In the genomic region with DNA sequence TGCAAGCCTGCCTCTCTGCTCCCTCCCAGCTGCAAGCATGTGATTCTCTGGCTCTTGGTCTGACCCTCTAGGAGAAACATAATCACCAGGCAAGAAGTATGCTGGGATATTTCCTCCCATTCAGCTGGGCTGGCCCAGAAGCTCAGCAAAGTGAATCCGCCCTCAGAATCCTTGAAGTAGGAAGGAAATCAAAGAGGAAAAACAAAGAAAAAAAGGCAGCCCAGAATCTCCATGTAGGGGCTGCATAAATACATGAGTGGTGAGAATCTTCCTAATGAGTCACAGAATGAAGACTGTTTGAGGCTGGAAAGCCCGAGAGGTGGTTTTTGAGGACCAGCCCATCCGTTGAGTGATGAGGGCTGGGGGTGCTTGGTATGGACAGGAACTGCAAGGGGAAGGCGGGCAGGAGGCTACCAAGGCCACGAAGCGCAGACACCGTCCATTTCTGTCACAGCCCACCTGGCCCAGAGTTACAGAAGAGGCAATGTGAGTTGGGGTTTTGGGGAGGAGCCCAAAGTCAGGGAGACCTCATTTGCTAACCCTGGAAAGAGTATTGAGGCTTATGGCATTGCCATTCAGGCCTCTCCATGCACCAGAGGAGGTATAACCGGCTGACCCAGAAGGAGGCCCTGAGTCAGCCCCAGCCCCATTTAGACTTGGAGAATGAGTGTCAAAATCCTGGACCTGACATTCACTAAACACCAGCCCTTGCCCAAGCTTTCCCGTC, we compare ENCODE assay signal across 19 cellular contexts. TPM values are rescaled to one million over a fixed set of nuclear protein-coding genes. Genes with fewer than 3 reads are reported as not detected.
DNase-seq lines count a peak whose midpoint lies in the region; ATAC-seq and TF ChIP-seq lines count a peak whose summit lies in the region.
"Had no signal": no experiment of that assay in that cellular context is flagged by ENCODE, and none has a peak within 500 bp of the region (broad histone marks: within the 10 kb centered on the region; RNA-seq: fewer than 3 reads in every experiment).

No MANE protein-coding gene starts in this region.

- no peak overlapping the region for H3K4me2 ChIP-seq in IMR-90 (ENCODE audit: low read depth, low read length)

- no peak for TF ChIP-seq EP300 in transverse colon (IDR thresholded peaks at IDR 0.05; ENCODE audit: low read depth)

- H3K79me1 ChIP-seq in IMR-90 (ENCODE audit: low read depth in 1 of 2, low read length in 2 of 2), result no peaks in the 10 kb centered on the region

- no peaks in the 10 kb centered on the region for H3K9me3 ChIP-seq in IMR-90 (ENCODE audit: control insufficient read depth, insufficient read depth, low read length)
- no peaks in the 10 kb centered on the region for H3K9me3 ChIP-seq in transverse colon
- H3K9me3 ChIP-seq: breast epithelium, pancreas had no signal

- no peak overlapping the region for H3K56ac ChIP-seq in IMR-90 (ENCODE audit: extremely low read depth, insufficient read depth, low read length)

- peak overlapping the region; percentile 6 for H2BK5ac ChIP-seq in IMR-90 (ENCODE audit: low read depth, low read length, poor library complexity, severe bottlenecking)

- intact Hi-C loops in IMR-90 (cut with micrococcal nuclease) (no loop called here), transverse colon (cut with DNase I; ENCODE audit: low total_unique reads) (no loop called here)

- POLR2A ChIA-PET in IMR-90 (lab: Charles Lee; ENCODE audit: unreplicated experiment), result interaction anchor here (0.6 kb wide), 1 partner anchor 56 kb away, joined by 4 read pairs; no protein-coding TSS in a partner anchor

- H2BK15ac ChIP-seq in IMR-90 (ENCODE audit: low read depth, low read length), result peak overlapping the region; percentile 49; the same call in 2 of the 3 replicates

- H2BK120ac ChIP-seq in IMR-90 (ENCODE audit: low read depth, low read length), result peak overlapping the region; percentile 7; the same call in 1 of the 2 replicates

- H2AK9ac ChIP-seq in IMR-90 (replicated peaks; ENCODE audit: low read depth, low read length, poor library complexity), result no peak overlapping the region

- dilution Hi-C loops in IMR-90 (cut with HindIII; ENCODE audit: low sequenced_read_pairs, unreplicated experiment), result no loop called here

- peak overlapping the region; percentile 71 for H2AFZ ChIP-seq in IMR-90 (replicated peaks; ENCODE audit: low read length, poor library complexity)

- ATAC-seq in IMR-90 (ENCODE audit: low read depth), result peak; percentile 36
- ATAC-seq in HG03354 (IDR thresholded peaks at IDR 0.05; ENCODE audit: poor library complexity, severe bottlenecking, unreplicated experiment), result no peak
- ATAC-seq in HG03280 (IDR thresholded peaks at IDR 0.05; ENCODE audit: unreplicated experiment), result no peak
- ATAC-seq: pancreas, PC-3 had no signal

- peak overlapping the region; percentile 83 for H2AK5ac ChIP-seq in IMR-90 (ENCODE audit: low read depth, low read length)

- no peaks in the 10 kb centered on the region for H3K36me3 Mint-ChIP-seq in neural crest cell (ENCODE audit: low read depth)

- H3K27ac ChIP-seq in IMR-90 (ENCODE audit: insufficient read depth, low read length) (no peak overlapping the region), transverse colon (peak overlapping the region in 1 of 4 donors; percentile 30)
- H3K27ac ChIP-seq: pancreas had no signal

- peak overlapping the region; percentile 29; the same call in 1 of the 2 replicates for H3K18ac ChIP-seq in IMR-90 (ENCODE audit: low read depth, low read length)

- H3K36me3 ChIP-seq in IMR-90 (ENCODE audit: control insufficient read depth, insufficient read depth, low read length) (peaks cover 27% of the 10 kb centered on the region; the same call in 1 of the 2 replicates), transverse colon (no peaks in the 10 kb centered on the region)
- H3K36me3 ChIP-seq: breast epithelium had no signal

- TF ChIP-seq CTCF in IMR-90 (conservative IDR thresholded peaks at IDR 0.05; ENCODE audit: low read depth, low read length), result no peak
- no peak for TF ChIP-seq CTCF in neural crest cell (conservative IDR thresholded peaks at IDR 0.05)
- TF ChIP-seq CTCF in transverse colon (IDR thresholded peaks at IDR 0.05), result no peak

- H3K27me3 Mint-ChIP-seq in neural crest cell (ENCODE audit: low read depth), result no peaks in the 10 kb centered on the region

- peaks cover 6% of the 10 kb centered on the region for H3K4me1 Mint-ChIP-seq in neural crest cell

- WGBS in IMR-90 (ENCODE audit: extremely low coverage in 2 of 2, insufficient read length in 1 of 2), 2 experiments, result 54% methylated on average over 3 of the region's 9 CpGs; no CpG with 5 or more reads in 1 of the 2 experiments
- WGBS in transverse colon (ENCODE audit: low coverage in 1 of 2), 2 donors, result 74 to 88% methylated on average over 7 to 9 of the region's 9 CpGs

- peaks cover 21% of the 10 kb centered on the region for H3K9me1 ChIP-seq in IMR-90 (ENCODE audit: insufficient read depth, low read length)

- BruUV-seq in IMR-90 (replicated peaks; lab: Mats Ljungman, UMichigan), result no TSS peak

- in situ Hi-C loops in IMR-90 (cut with MboI; ENCODE audit: low sequenced_read_pairs) (no loop called here), transverse colon (cut with MboI; ENCODE audit: low pct_ligation_motif_present in 1 of 4, low pct_unique_long_range_greater_than_20kb in 1 of 4, low sequenced_read_pairs in 3 of 4) (no loop called here)

- TF ChIP-seq POLR2A in IMR-90 (IDR thresholded peaks at IDR 0.05; ENCODE audit: low read depth, low read length) (no peak), transverse colon (IDR thresholded peaks at IDR 0.05) (no peak)

- peak overlapping the region; percentile 66 for H4K91ac ChIP-seq in IMR-90 (ENCODE audit: insufficient read depth, low read depth, low read length)

- H3K14ac ChIP-seq in IMR-90 (replicated peaks; ENCODE audit: low read depth, low read length), result peak overlapping the region; percentile 68; the same call in 1 of the 2 replicates

- H3K4me3 ChIP-seq in IMR-90 (ENCODE audit: insufficient read depth, low read depth, low read length), result no peak overlapping the region
- no peak overlapping the region for H3K4me3 ChIP-seq in transverse colon
- H3K4me3 ChIP-seq: breast epithelium, pancreas had no signal

- no peak overlapping the region for H3K23ac ChIP-seq in IMR-90 (ENCODE audit: low read depth, low read length)

- no peak overlapping the region for H3K4me3 Mint-ChIP-seq in neural crest cell

- H3K4ac ChIP-seq in IMR-90 (ENCODE audit: low read depth, low read length), result peak overlapping the region; percentile 51

- H2BK20ac ChIP-seq in IMR-90 (ENCODE audit: low read depth, low read length), result 0 out of 2 replicates have a peak overlapping the region, but pooled peaks have one; percentile 30

- H4K8ac ChIP-seq in IMR-90 (ENCODE audit: low read depth in 2 of 2, low read length in 2 of 2), result peak overlapping the region in 1 of 2 experiments; percentile 50; a peak in 1 of 4 replicates

- H3K4me1 ChIP-seq in IMR-90 (ENCODE audit: control insufficient read depth, insufficient read depth, low read length) (peaks cover 23% of the 10 kb centered on the region), transverse colon (peaks cover 0 to 5% (median 2%) of the 10 kb centered on the region in 4 donors)
- H3K4me1 ChIP-seq: breast epithelium, pancreas had no signal

- H4K20me1 ChIP-seq in IMR-90 (ENCODE audit: insufficient read depth, low read length), result peaks cover 5% of the 10 kb centered on the region; the same call in 1 of the 2 replicates

- peak; percentile 35 for DNase-seq in A172 (ENCODE audit: low spot score)
- peak; percentile 48 for DNase-seq in IMR-90
- DNase-seq in dermis blood vessel endothelial cell, result peak; percentile 65
- DNase-seq in neural crest cell (ENCODE audit: low read depth, low spot score), result no peak
- DNase-seq in NCI-H2227 (lab: John Stamatoyannopoulos, UW; ENCODE audit: unreplicated experiment), result no peak
- DNase-seq in transverse colon, result no peak
- DNase-seq: activated CD4-positive, CD25-positive, alpha-beta regulatory T cell; activated T-cell treated with anti-CD3 and anti-CD28 coated beads, Interleukin-2, amount 50 U/mL, for 48 hours; DMS153; hippocampal formation; NCI-H1048; NCI-H446 treated with DMSO at 0.1 percent for 48 hours; pancreas; PC-3; stimulated activated CD4-positive, alpha-beta T cell treated with anti-CD3 and anti-CD28 coated beads, Interleukin-15, amount 100 ng/mL, for 24 hours; SW 1271 had no signal

- no peaks in the 10 kb centered on the region for H3K27me3 ChIP-seq in IMR-90 (ENCODE audit: control insufficient read depth, insufficient read depth, low read length)
- no peaks in the 10 kb centered on the region for H3K27me3 ChIP-seq in transverse colon
- H3K27me3 ChIP-seq: breast epithelium, pancreas had no signal

- peak overlapping the region; percentile 65 for H4K5ac ChIP-seq in IMR-90 (ENCODE audit: low read depth, low read length)

- CTCF ChIA-PET in IMR-90 (lab: Yijun Ruan, JAX), result interaction anchor here (0.7 kb wide), 1 partner anchor 14 kb away, joined by 3 read pairs; no protein-coding TSS in a partner anchor

- no peak for TF ChIP-seq RAD21 in IMR-90 (IDR thresholded peaks at IDR 0.05; ENCODE audit: low read length)

- H3K9me3 Mint-ChIP-seq in neural crest cell, result no peaks in the 10 kb centered on the region

- H3K9ac ChIP-seq in IMR-90 (ENCODE audit: low read depth, low read length), result no peak overlapping the region

- H3K27ac Mint-ChIP-seq in neural crest cell (ENCODE audit: unreplicated experiment), result peak overlapping the region; percentile 5

TF ChIP-seq in IMR-90, 13 proteins besides CTCF, POLR2A, EP300 and RAD21 (continues in another document):
- TF ChIP-seq RCOR1 (IDR thresholded peaks at IDR 0.05; ENCODE audit: insufficient replicate concordance, low read length) (no peak), FOS (IDR thresholded peaks at IDR 0.05; ENCODE audit: low read depth, low read length) (no peak), MAZ (IDR thresholded peaks at IDR 0.05; ENCODE audit: borderline replicate concordance, low read depth, low read length) (no peak), SMC3 (IDR thresholded peaks at IDR 0.05; ENCODE audit: low read depth, low read length) (no peak), CEBPB (IDR thresholded peaks at IDR 0.05; ENCODE audit: low read depth, low read length) (no peak)
- TF ChIP-seq, protein P1, sequence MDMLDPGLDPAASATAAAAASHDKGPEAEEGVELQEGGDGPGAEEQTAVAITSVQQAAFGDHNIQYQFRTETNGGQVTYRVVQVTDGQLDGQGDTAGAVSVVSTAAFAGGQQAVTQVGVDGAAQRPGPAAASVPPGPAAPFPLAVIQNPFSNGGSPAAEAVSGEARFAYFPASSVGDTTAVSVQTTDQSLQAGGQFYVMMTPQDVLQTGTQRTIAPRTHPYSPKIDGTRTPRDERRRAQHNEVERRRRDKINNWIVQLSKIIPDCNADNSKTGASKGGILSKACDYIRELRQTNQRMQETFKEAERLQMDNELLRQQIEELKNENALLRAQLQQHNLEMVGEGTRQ (IDR thresholded peaks at IDR 0.05; ENCODE audit: low read depth, low read length), result no peak

RNA-seq across cellular contexts. Expression of gene TGFBR1, which starts 33.4 kb away (rescaled TPM):
- 30.3 and 31.1 TPM in 2 replicates for total RNA-seq in A172 (2014; rRNA removed; shearing (Covaris generic))
- total RNA-seq in IMR-90 (2012; rRNA removed), result 57.8 and 75.3 TPM in 2 replicates
- polyA plus RNA-seq in IMR-90 (2012; rRNA removed), result 10.2 and 15.1 TPM in 2 replicates
- 7.8 and 11.8 TPM in 2 replicates for polyA plus RNA-seq in IMR-90 (2012; cell fraction: cytosol; rRNA removed)
- polyA plus RNA-seq in IMR-90 (2012; cell fraction: nucleus; rRNA removed; ENCODE audit: low replicate concordance), result 1.8 and 11.2 TPM in 2 replicates
- 17.0 and 18.4 TPM in 2 replicates for total RNA-seq in dermis blood vessel endothelial cell
- 117 and 118 TPM in 2 replicates for total RNA-seq in neural crest cell
- 10 to 100 TPM; 17.6 to 24.1 (median 22.8) TPM for total RNA-seq in transverse colon

Comparison
In these comparisons a context has a peak if more than half of its experiments do, and no peak if none do; other contexts are left out.
1. DNase-seq: peak in A172 (single experiment), IMR-90 (single experiment) and dermis blood vessel endothelial cell (single experiment); none in neural crest cell (single experiment), NCI-H2227 (single experiment) and transverse colon (single experiment).